8 cellular contexts compared by ENCODE assay signal in genomic region chr22:19717691-19718254, GRCh38. TPM values are rescaled to one million over a fixed set of nuclear protein-coding genes. Genes with fewer than 3 reads are reported as not detected.
DNase-seq lines count a peak whose midpoint lies in the region; ATAC-seq and FAIRE-seq lines count a peak whose summit lies in the region.

No MANE protein-coding gene starts in this region.

- FAIRE-seq in frontal cortex (lab: Jason Lieb, UNC), result no peak

- no peaks in the 10 kb centered on the region; the same call in 1 of the 2 replicates for H3K4me1 ChIP-seq in ES-I3 (ENCODE audit: insufficient read depth, low read length)
- 0 out of 2 replicates have a peak, but pooled peaks cover 3% of the 10 kb centered on the region for H3K4me1 ChIP-seq in SJCRH30
- H3K4me1 ChIP-seq in neuronal stem cell (ENCODE audit: control insufficient read depth in 2 of 2, insufficient read depth in 1 of 2, low read depth in 1 of 2, low read length in 2 of 2), result peaks cover 14 to 22% of the 10 kb centered on the region in 2 donors
- H3K4me1 ChIP-seq in subcutaneous abdominal adipose tissue (ENCODE audit: control insufficient read depth in 5 of 5, insufficient read depth in 5 of 5, low read length in 5 of 5), result peaks cover 1 to 31% (median 28%) of the 10 kb centered on the region in 5 donors

- H3K4me3 ChIP-seq in SJCRH30 (peak overlapping the region; percentile 69), neuronal stem cell (ENCODE audit: low read length in 2 of 2) (peak overlapping the region; percentile 44 to 80), subcutaneous abdominal adipose tissue (ENCODE audit: low read depth in 1 of 5, low read length in 5 of 5) (peak overlapping the region; percentile 53 to 73 (median 68))

- no peak overlapping the region; the same call in 1 of the 2 replicates for H3K27ac ChIP-seq in SJCRH30
- H3K27ac ChIP-seq in neuronal stem cell (replicated peaks; ENCODE audit: low read length), result no peak overlapping the region
- H3K27ac ChIP-seq in subcutaneous abdominal adipose tissue (ENCODE audit: low read depth, low read length), result no peak overlapping the region

- H2AK5ac ChIP-seq in neuronal stem cell (ENCODE audit: low read depth, low read length), result peak overlapping the region; percentile 95

- peak; percentile 68 to 77 for DNase-seq in SJCRH30
- peak; percentile 66 for DNase-seq in activated gamma-delta T cell treated with anti-CD3 and anti-CD28 coated beads, Interleukin-2, amount 50 U/mL, for 16 hours (ENCODE audit: low read depth)
- peak; percentile 90 to 94 for DNase-seq in frontal cortex (ENCODE audit: low spot score in 2 of 2)
- DNase-seq in neuronal stem cell (ENCODE audit: low spot score), result no peak

- WGBS in neuronal stem cell (ENCODE audit: extremely low coverage in 2 of 2, insufficient read length in 2 of 2, insufficient replicate concordance in 1 of 2), 2 donors, result no CpG with 5 or more reads among the region's 61 CpGs

- H2BK5ac ChIP-seq in neuronal stem cell (ENCODE audit: low read length), result no peak overlapping the region

- peak overlapping the region; percentile 99 for H3K4ac ChIP-seq in neuronal stem cell (ENCODE audit: low read length)

- peak overlapping the region; percentile 99 for H3K23ac ChIP-seq in neuronal stem cell (ENCODE audit: low read depth, low read length, poor library complexity)

- H3K79me1 ChIP-seq in neuronal stem cell (ENCODE audit: low read depth, low read length), result peaks cover 6% of the 10 kb centered on the region

- peak overlapping the region; percentile 99 for H3K18ac ChIP-seq in neuronal stem cell (ENCODE audit: low read length)

- peak overlapping the region; percentile 98 for H2BK12ac ChIP-seq in neuronal stem cell (ENCODE audit: low read length)

- ATAC-seq in HG03521 (IDR thresholded peaks at IDR 0.05; ENCODE audit: unreplicated experiment), result peak; percentile 61
- ATAC-seq in GM19467 (IDR thresholded peaks at IDR 0.05; ENCODE audit: unreplicated experiment), result no peak

- peaks cover 7% of the 10 kb centered on the region; the same call in 1 of the 2 replicates for H3K27me3 ChIP-seq in SJCRH30
- peaks cover 38 to 81% (median 80%) of the 10 kb centered on the region in 3 experiments for H3K27me3 ChIP-seq in neuronal stem cell (ENCODE audit: control insufficient read depth in 3 of 3, insufficient read depth in 3 of 3, low read depth in 1 of 3, low read length in 3 of 3)
- peaks cover 7 to 35% (median 22%) of the 10 kb centered on the region in 5 donors for H3K27me3 ChIP-seq in subcutaneous abdominal adipose tissue (ENCODE audit: control insufficient read depth in 5 of 5, insufficient read depth in 4 of 5, low read length in 5 of 5)

- H3K4me2 ChIP-seq in neuronal stem cell (ENCODE audit: insufficient read depth, low read length, poor library complexity, severe bottlenecking), result peak overlapping the region; percentile 100

- no peak overlapping the region for H4K91ac ChIP-seq in neuronal stem cell (ENCODE audit: low read depth, low read length, poor library complexity)

- peak overlapping the region; percentile 98 for H2BK15ac ChIP-seq in neuronal stem cell (ENCODE audit: low read length)

- H3K9ac ChIP-seq in ES-I3 (ENCODE audit: low read depth, low read length), result peak overlapping the region; percentile 66
- peak overlapping the region; percentile 86 for H3K9ac ChIP-seq in neuronal stem cell (ENCODE audit: low read depth, low read length, poor library complexity)
- H3K9ac ChIP-seq in subcutaneous abdominal adipose tissue (ENCODE audit: low read length in 5 of 5), result peak overlapping the region in 1 of 5 donors; percentile 20

- peak overlapping the region; percentile 94 for H3K14ac ChIP-seq in neuronal stem cell (ENCODE audit: low read length)

- H3K36me3 ChIP-seq in ES-I3 (ENCODE audit: insufficient read depth, low read length) (no peaks in the 10 kb centered on the region), SJCRH30 (peaks cover 5% of the 10 kb centered on the region; the same call in 1 of the 2 replicates), neuronal stem cell (replicated peaks in 1 of 2; ENCODE audit: control insufficient read depth in 2 of 2, insufficient read depth in 2 of 2, low read length in 2 of 2) (peaks cover 0 to 7% of the 10 kb centered on the region in 2 donors), subcutaneous abdominal adipose tissue (ENCODE audit: control insufficient read depth in 5 of 5, insufficient read depth in 5 of 5, low read length in 5 of 5) (peaks cover 0 to 13% (median 4%) of the 10 kb centered on the region in 5 donors)

- H2AFZ ChIP-seq in neuronal stem cell (ENCODE audit: low read length), result peak overlapping the region; percentile 98

- peak overlapping the region; percentile 72 for H2BK120ac ChIP-seq in neuronal stem cell (ENCODE audit: low read depth, low read length)

- no peaks in the 10 kb centered on the region for H3K9me3 ChIP-seq in ES-I3 (ENCODE audit: control insufficient read depth, insufficient read depth, low read length)
- no peaks in the 10 kb centered on the region for H3K9me3 ChIP-seq in SJCRH30 (replicated peaks)
- peaks cover 9 to 14% of the 10 kb centered on the region in 2 donors for H3K9me3 ChIP-seq in neuronal stem cell (replicated peaks in 1 of 2; ENCODE audit: control insufficient read depth in 2 of 2, insufficient read depth in 1 of 2, low read depth in 1 of 2, low read length in 2 of 2)
- H3K9me3 ChIP-seq in subcutaneous abdominal adipose tissue (ENCODE audit: control insufficient read depth in 5 of 5, low read length in 5 of 5), result no peaks in the 10 kb centered on the region

- H4K8ac ChIP-seq in neuronal stem cell (ENCODE audit: low read depth, low read length), result peak overlapping the region; percentile 98

RNA-seq across cellular contexts. Expression of gene SEPTIN5, which starts 3.5 kb away (rescaled TPM):
- 11.2 and 11.9 TPM in 2 replicates for total RNA-seq in SJCRH30 (2014; rRNA removed; shearing (Covaris generic))
- 132 TPM for total RNA-seq in frontal cortex
- 23.1 TPM for polyA plus RNA-seq in neuronal stem cell (2013, experiment 1 of 2)
- 21.3 TPM for polyA plus RNA-seq in neuronal stem cell (2013, experiment 2 of 2)

RNA-seq across cellular contexts. Expression of gene GP1BB, which starts 5.6 kb away (rescaled TPM):
- total RNA-seq in SJCRH30 (2014; rRNA removed; shearing (Covaris generic)), result 2.5 and 4.4 TPM in 2 replicates
- total RNA-seq in frontal cortex, result 24.1 TPM
- polyA plus RNA-seq in neuronal stem cell (2013, experiment 1 of 2), result 2.5 TPM
- 2.6 TPM for polyA plus RNA-seq in neuronal stem cell (2013, experiment 2 of 2)

RNA-seq across cellular contexts. Expression of gene TBX1, which starts 42.8 kb away (rescaled TPM):
- 11.8 and 11.9 TPM in 2 replicates for total RNA-seq in SJCRH30 (2014; rRNA removed; shearing (Covaris generic))
- total RNA-seq in frontal cortex, result not detected
- 0.31 TPM for polyA plus RNA-seq in neuronal stem cell (2013, experiment 1 of 2)
- 0.26 TPM for polyA plus RNA-seq in neuronal stem cell (2013, experiment 2 of 2)

Comparison
In these comparisons a context has a peak if more than half of its experiments do, and no peak if none do; other contexts are left out.
1. RNA of gene SEPTIN5, which starts 3.5 kb away (total RNA-seq): 132 TPM in frontal cortex (single experiment); 11.2 to 11.9 TPM in SJCRH30; every median in the first group is over 10 times any median in the second.
2. RNA of gene TBX1, which starts 42.8 kb away (total RNA-seq): 11.8 to 11.9 TPM in SJCRH30; not detected in frontal cortex (single experiment); every median in the first group is over 10 times any median in the second.
3. Peak in every context shown above with its lines, with median percentiles within 50 percentile points of each other: H3K4me3 ChIP-seq.